Comparison of ENCODE assay signal across 13 cellular contexts in the genomic region with DNA sequence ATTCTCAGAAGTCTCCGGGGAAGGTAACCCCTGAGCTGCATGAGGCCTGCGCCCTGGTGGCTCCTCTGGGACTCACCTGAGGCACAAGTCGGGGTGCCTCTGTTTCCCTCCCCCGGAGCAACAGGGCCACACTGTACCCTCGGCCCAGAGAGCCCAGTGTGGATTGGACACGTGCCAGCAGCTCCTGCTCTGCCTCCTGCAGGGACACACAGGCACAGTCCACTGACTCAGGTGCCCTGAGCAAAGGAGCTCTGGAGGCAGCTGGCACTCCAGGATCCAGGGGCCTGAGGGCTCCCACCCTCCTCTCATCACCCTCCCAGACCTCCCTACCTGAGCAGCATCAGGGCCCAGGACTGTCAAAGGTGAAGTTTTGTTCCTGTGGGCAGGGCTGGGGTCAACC. TPM values are rescaled to one million over a fixed set of nuclear protein-coding genes. Genes with fewer than 3 reads are reported as not detected.
A peak's percentile ranks its signal among the peaks of the same experiment; 100 is the strongest.
DNase-seq lines count a peak whose midpoint lies in the region; ATAC-seq and TF ChIP-seq lines count a peak whose summit lies in the region.
"Had no signal": no experiment of that assay in that cellular context is flagged by ENCODE, and none has a peak within 500 bp of the region (broad histone marks: within the 10 kb centered on the region; RNA-seq: fewer than 3 reads in every experiment).

No MANE protein-coding gene starts in this region.

- no peaks in the 10 kb centered on the region for H3K27me3 ChIP-seq in aorta (ENCODE audit: control insufficient read depth in 1 of 2, insufficient read depth in 2 of 2, low read length in 1 of 2)
- H3K27me3 ChIP-seq: BE2C had no signal

- ATAC-seq in left lobe of liver (no peak), aorta (ENCODE audit: low FRiP score) (no peak)

- H3K36me3 ChIP-seq in aorta (ENCODE audit: control insufficient read depth in 1 of 2, insufficient read depth in 2 of 2, low read length in 1 of 2): no peaks in the 10 kb centered on the region
- H3K36me3 ChIP-seq: BE2C had no signal

- WGBS in aorta, 2 donors: 75 to 76% methylated on average over 6 of the region's 6 CpGs

- DNase-seq in left lobe of liver (ENCODE audit: low spot score) (peak; percentile 54), aorta (peak; percentile 56 to 77), RKO (ENCODE audit: low spot score) (no peak), OCI-M1 (lab: John Stamatoyannopoulos, UW) (no peak)
- DNase-seq: BE2C, H7, KG1, NCI-H1048, NCI-H146, NCI-H2081 treated with DMSO at 0.1 percent for 48 hours, NCI-H2227 treated with DMSO at 0.1 percent for 48 hours, NCI-H524 treated with DMSO at 0.1 percent for 48 hours had no signal

- no peak for TF ChIP-seq RAD21 in Ishikawa (IDR thresholded peaks at IDR 0.05; ENCODE audit: low read depth)

- H3K4me1 ChIP-seq in aorta (ENCODE audit: control insufficient read depth in 1 of 2, insufficient read depth in 2 of 2, low read length in 2 of 2): no peaks in the 10 kb centered on the region
- H3K4me1 ChIP-seq: BE2C had no signal

- no peak for TF ChIP-seq EP300 in Ishikawa (IDR thresholded peaks at IDR 0.05; ENCODE audit: borderline replicate concordance)

- no peaks in the 10 kb centered on the region for H3K9me3 ChIP-seq in aorta (ENCODE audit: control insufficient read depth, low read length)
- H3K9me3 ChIP-seq: BE2C had no signal

- no peak overlapping the region for H3K27ac ChIP-seq in aorta (ENCODE audit: low read depth in 1 of 2, low read length in 2 of 2)

- no peak overlapping the region for H3K4me3 ChIP-seq in aorta (ENCODE audit: low read length in 2 of 2)

- intact Hi-C loops in aorta (cut with DNase I): no loop called here

TF ChIP-seq in Ishikawa, 13 proteins besides CTCF, POLR2A, EP300 and RAD21:
- no peak for TF ChIP-seq TAF1 (IDR thresholded peaks at IDR 0.05; ENCODE audit: low read depth)
- 0 out of 2 replicates have a peak, but pooled peaks have one; percentile 15 for TF ChIP-seq NFIC (IDR thresholded peaks at IDR 0.05)

RNA-seq across cellular contexts. Expression of a gene that starts 29.5 kb away (rescaled TPM):
- total RNA-seq in left lobe of liver: 32.0 TPM
- total RNA-seq in aorta: 10 to 100 TPM; 38.9 to 43.4 TPM
- polyA plus RNA-seq in aorta: 10 to 100 TPM; 24.9 to 25.5 TPM

RNA-seq across cellular contexts. Expression of a gene that starts 29.8 kb away (rescaled TPM):
- total RNA-seq in left lobe of liver: 14.1 TPM
- 10 to 100 TPM; 32.9 to 48.3 TPM for total RNA-seq in aorta
- 10 to 100 TPM; 10.9 to 66.9 TPM for polyA plus RNA-seq in aorta

RNA-seq across cellular contexts. Expression of a gene that starts 36.9 kb away (rescaled TPM):
- 19.5 TPM for total RNA-seq in left lobe of liver
- 10 to 100 TPM; 23.7 to 32.5 TPM for total RNA-seq in aorta
- polyA plus RNA-seq in aorta: 10 to 100 TPM; 23.2 to 49.6 TPM

RNA-seq across cellular contexts. Expression of a gene that starts 38.8 kb away (rescaled TPM):
- total RNA-seq in left lobe of liver (211 TPM), aorta (100 to 1,000 TPM; 104 to 205 TPM)
- polyA plus RNA-seq in aorta: 100 to 1,000 TPM in 1 of 2 donors, 10 to 100 TPM in 1; 34.9 to 115 TPM

RNA-seq across cellular contexts. Expression of a gene that starts 45.1 kb away (rescaled TPM):
- total RNA-seq in left lobe of liver (15.6 TPM), aorta (10 to 100 TPM in 1 of 2 donors, 1 to 10 TPM in 1; 8.6 to 11.9 TPM)
- 1 to 10 TPM; 2.9 to 9.4 TPM for polyA plus RNA-seq in aorta

Comparison
In these comparisons a context has a peak if more than half of its experiments do, and no peak if none do; other contexts are left out.
1. DNase-seq: peak in left lobe of liver (single experiment) and aorta (2 of 2); none in RKO (single experiment) and OCI-M1 (single experiment).